Comparison of ENCODE assay signal across 8 cellular contexts in the genomic region with DNA sequence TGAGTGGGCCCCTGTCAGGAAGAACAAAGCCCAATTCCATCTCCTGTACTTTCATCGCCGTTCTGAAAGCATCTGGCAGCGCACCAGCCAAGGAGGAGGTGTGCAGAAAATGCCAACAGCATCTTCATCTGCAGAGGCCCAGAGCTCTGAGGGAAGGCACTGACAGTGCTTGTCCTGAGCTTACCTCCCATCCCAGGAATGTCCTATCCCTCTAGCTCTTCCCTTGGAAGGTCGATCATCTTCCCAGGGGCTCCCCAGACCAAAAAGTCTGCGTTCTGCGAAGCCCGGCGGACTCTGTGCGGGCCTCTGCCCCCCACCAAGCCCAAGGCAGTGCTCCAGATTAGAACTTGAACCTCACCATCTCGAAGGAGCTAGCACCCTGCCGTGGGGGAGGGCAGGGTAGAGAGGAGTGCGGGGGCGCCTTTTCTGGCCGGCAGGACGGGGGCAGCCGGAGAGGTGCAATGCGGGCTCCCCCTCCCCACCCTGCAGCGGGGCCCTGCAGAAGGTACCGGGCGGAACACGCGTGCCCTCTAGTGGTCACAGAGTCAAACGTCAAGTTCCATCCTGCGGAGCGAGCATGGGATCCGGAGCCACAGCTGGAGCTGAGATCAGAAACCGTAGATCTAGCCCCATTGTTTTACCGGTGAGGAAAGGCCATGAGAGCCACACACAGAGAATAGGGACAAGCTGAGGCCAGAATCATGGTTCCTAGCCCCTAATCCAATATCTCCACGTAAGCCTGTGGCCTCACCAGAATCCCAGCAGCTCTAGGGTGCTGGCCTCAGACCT. TPM values are rescaled to one million over a fixed set of nuclear protein-coding genes. Genes with fewer than 3 reads are reported as not detected.
DNase-seq lines count a peak whose midpoint lies in the region; ATAC-seq and TF ChIP-seq lines count a peak whose summit lies in the region.

No MANE protein-coding gene starts in this region.

- WGBS in hepatocyte (ENCODE audit: low lambda C conversion rate, missing lambda C conversion rate): 8% methylated on average over 26 of the region's 29 CpGs

- no peaks in the 10 kb centered on the region for H3K9me2 ChIP-seq in hepatocyte (replicated peaks; ENCODE audit: insufficient read depth)

- H3K4me1 ChIP-seq in ascending aorta (no peaks in the 10 kb centered on the region), hepatocyte (ENCODE audit: insufficient read depth) (peaks cover 16% of the 10 kb centered on the region)

- H3K9me3 ChIP-seq in ascending aorta (no peaks in the 10 kb centered on the region), hepatocyte (ENCODE audit: low read depth) (no peaks in the 10 kb centered on the region)

- no peak overlapping the region for H2AFZ ChIP-seq in hepatocyte

- peak overlapping the region; percentile 73 for H3K4me2 ChIP-seq in hepatocyte

- H3K27me3 ChIP-seq in ascending aorta (no peaks in the 10 kb centered on the region), hepatocyte (peaks cover 39% of the 10 kb centered on the region)

- DNase-seq in GM12865 (ENCODE audit: low read depth): peak; percentile 62
- DNase-seq in NAMALWA (ENCODE audit: low spot score): peak; percentile 80
- DNase-seq in T-helper 22 cell (ENCODE audit: low read depth): peak; percentile 44
- DNase-seq in ascending aorta (ENCODE audit: low spot score in 2 of 2): peak in 1 of 2 donors; percentile 74
- peak; percentile 87 for DNase-seq in hepatocyte (ENCODE audit: low spot score)
- peak; percentile 84 for DNase-seq in sciatic nerve (ENCODE audit: low spot score)

- no peaks in the 10 kb centered on the region for H3K36me3 ChIP-seq in ascending aorta
- H3K36me3 ChIP-seq in hepatocyte (replicated peaks; ENCODE audit: insufficient read depth, low read depth): no peaks in the 10 kb centered on the region

- intact Hi-C loops in ascending aorta (cut with DNase I) (loop anchor here (1.0 kb wide), 1 partner anchor 26 kb away; no protein-coding TSS in a partner anchor), sciatic nerve (cut with DNase I) (no loop called here)

- H4K20me1 ChIP-seq in hepatocyte (ENCODE audit: insufficient read depth, poor library complexity, severe bottlenecking): no peaks in the 10 kb centered on the region

- H3K4me3 ChIP-seq in GM12865 (ENCODE audit: low read depth, low read length) (no peak overlapping the region), ascending aorta (no peak overlapping the region), hepatocyte (no peak overlapping the region)

- H3K27ac ChIP-seq in ascending aorta (no peak overlapping the region), hepatocyte (no peak overlapping the region)

- TF ChIP-seq CTCF in GM12865 (IDR thresholded peaks at IDR 0.05; ENCODE audit: insufficient read depth, low read depth, low read length, missing control alignments) (peak; percentile 90), ascending aorta (IDR thresholded peaks at IDR 0.05) (peak; percentile 73 to 88 (median 85)), hepatocyte (IDR thresholded peaks at IDR 0.05; ENCODE audit: poor library complexity) (peak; percentile 88)

- peak; percentile 81 for ATAC-seq in sciatic nerve
- ATAC-seq in HG03354 (IDR thresholded peaks at IDR 0.05; ENCODE audit: poor library complexity, severe bottlenecking, unreplicated experiment): no peak
- no peak for ATAC-seq in GM21367 (IDR thresholded peaks at IDR 0.05; ENCODE audit: unreplicated experiment)

- no peaks in the 10 kb centered on the region for H3K79me2 ChIP-seq in hepatocyte

RNA-seq across cellular contexts. Expression of a gene that starts 5.0 kb away (rescaled TPM):
- total RNA-seq in ascending aorta (0.11 TPM), hepatocyte (1.1 and 1.3 TPM in 2 replicates), sciatic nerve (2.7 TPM)
- 0.92 and 1.2 TPM in 2 replicates for polyA plus RNA-seq in hepatocyte

RNA-seq across cellular contexts. Expression of a gene that starts 18.8 kb away (rescaled TPM):
- total RNA-seq in ascending aorta (1.1 TPM), hepatocyte (0.57 and 1.0 TPM in 2 replicates), sciatic nerve (2.9 TPM)
- 0.55 and 1.1 TPM in 2 replicates for polyA plus RNA-seq in hepatocyte

RNA-seq across cellular contexts. Expression of a gene that starts 53.3 kb away (rescaled TPM):
- total RNA-seq in ascending aorta (not detected), hepatocyte (3.5 and 5.3 TPM in 2 replicates), sciatic nerve (20.8 TPM)
- polyA plus RNA-seq in hepatocyte: 5.0 and 5.9 TPM in 2 replicates
